Comparison of ENCODE assay signal across 13 cellular contexts in the genomic region with DNA sequence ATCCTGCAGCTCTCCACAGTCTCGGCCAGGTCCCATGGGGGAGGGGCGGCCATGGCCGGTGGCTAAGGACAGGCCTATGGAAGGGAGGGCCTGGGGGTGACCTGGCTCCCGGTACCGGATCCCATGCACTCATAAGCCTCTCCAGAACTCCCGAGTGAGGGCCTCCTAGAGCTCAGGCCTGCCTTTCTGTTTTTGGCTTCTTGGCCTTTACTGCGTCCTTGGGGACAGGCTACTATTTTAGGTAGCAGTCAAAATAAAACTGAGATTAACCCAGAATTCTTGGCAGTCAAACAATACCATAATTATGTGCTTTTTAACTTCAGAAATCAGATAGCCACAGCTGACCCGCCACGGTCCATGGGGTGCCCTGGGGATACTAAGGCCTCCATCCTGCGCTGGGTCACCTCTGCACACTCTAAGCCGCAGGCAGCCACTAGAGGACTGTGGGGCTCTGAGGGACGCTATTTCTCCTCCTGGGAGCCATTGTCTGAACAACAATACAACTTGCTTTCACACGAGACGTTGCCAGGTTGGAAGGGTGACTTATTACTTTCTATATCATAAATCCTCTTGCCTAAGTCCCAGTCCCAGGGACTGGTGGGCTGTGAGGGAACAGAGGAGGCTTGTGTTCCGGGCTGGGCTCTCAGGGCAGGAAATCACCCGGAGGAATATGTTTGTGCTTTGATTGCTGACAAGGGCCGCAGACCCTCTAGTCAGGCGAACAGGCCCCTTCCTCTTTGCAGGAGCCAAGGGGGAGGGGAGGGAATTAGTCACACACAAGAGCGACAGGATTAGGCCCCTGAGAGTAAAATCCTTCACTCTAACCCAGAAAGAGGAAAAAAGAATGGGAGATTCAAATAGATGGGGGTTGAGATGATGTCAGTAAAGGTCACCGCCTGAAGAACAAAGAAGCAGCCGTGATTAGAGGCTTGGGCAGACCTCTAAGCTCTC. TPM values are rescaled to one million over a fixed set of nuclear protein-coding genes. Genes with fewer than 3 reads are reported as not detected.
A peak's percentile ranks its signal among the peaks of the same experiment; 100 is the strongest.
DNase-seq lines count a peak whose midpoint lies in the region; ATAC-seq and TF ChIP-seq lines count a peak whose summit lies in the region.
"Had no signal": no experiment of that assay in that cellular context is flagged by ENCODE, and none has a peak within 500 bp of the region (broad histone marks: within the 10 kb centered on the region; RNA-seq: fewer than 3 reads in every experiment).

No MANE protein-coding gene starts in this region.

- H3K27me3 Mint-ChIP-seq in progenitor cell of endocrine pancreas: peaks cover 3% of the 10 kb centered on the region
- H3K27me3 Mint-ChIP-seq: B cell had no signal

- peak; percentile 20 for DNase-seq in SW480 (ENCODE audit: low spot score)
- peak; percentile 69 to 88 (median 79) for DNase-seq in heart left ventricle
- no peak for DNase-seq in progenitor cell of endocrine pancreas (ENCODE audit: low spot score, unreplicated experiment)
- DNase-seq in NCI-H1105 treated with DMSO at 0.1 percent for 48 hours (lab: John Stamatoyannopoulos, UW): no peak
- no peak for DNase-seq in NCI-H526 (lab: John Stamatoyannopoulos, UW)
- DNase-seq: activated CD8-positive, alpha-beta memory T cell treated with anti-CD3 and anti-CD28 coated beads, Interleukin-2, amount 50 U/mL, for 48 hours; colonic mucosa; NCI-H1930 had no signal

- H3K4me3 ChIP-seq in heart left ventricle: no peak overlapping the region
- H3K4me3 ChIP-seq: colonic mucosa, skin epidermis had no signal

- H3K4me1 ChIP-seq in heart left ventricle: peaks cover 5 to 46% (median 37%) of the 10 kb centered on the region in 12 donors
- H3K4me1 ChIP-seq: colonic mucosa had no signal

- ATAC-seq in heart left ventricle: peak; percentile 85 to 90 (median 88)
- no peak for ATAC-seq in GM21360 (IDR thresholded peaks at IDR 0.05; ENCODE audit: unreplicated experiment)
- no peak for ATAC-seq in GM21723 (IDR thresholded peaks at IDR 0.05; ENCODE audit: unreplicated experiment)

- peak overlapping the region; percentile 97 for H3K27ac Mint-ChIP-seq in progenitor cell of endocrine pancreas
- H3K27ac Mint-ChIP-seq: B cell had no signal

- peaks cover 0 to 2% (median 0%) of the 10 kb centered on the region in 12 donors for H3K9me3 ChIP-seq in heart left ventricle
- H3K9me3 ChIP-seq: colonic mucosa had no signal

- TF ChIP-seq POLR2A in heart left ventricle (IDR thresholded peaks at IDR 0.05): no peak

- TF ChIP-seq CTCF in GM12874 (IDR thresholded peaks at IDR 0.05; ENCODE audit: insufficient read depth, low read depth, low read length) (0 out of 2 replicates have a peak, but pooled peaks have one; percentile 5), heart left ventricle (IDR thresholded peaks at IDR 0.05) (peak in 10 of 12 donors; percentile 8 to 49 (median 31)), progenitor cell of endocrine pancreas (IDR thresholded peaks at IDR 0.05; ENCODE audit: unreplicated experiment) (peak; percentile 20)

- peak overlapping the region; percentile 54 to 95 (median 82) for H3K27ac ChIP-seq in heart left ventricle
- H3K27ac ChIP-seq: colonic mucosa had no signal

- no peaks in the 10 kb centered on the region for H3K27me3 ChIP-seq in heart left ventricle
- H3K27me3 ChIP-seq: colonic mucosa had no signal

- H3K36me3 Mint-ChIP-seq in progenitor cell of endocrine pancreas (ENCODE audit: insufficient read depth): no peaks in the 10 kb centered on the region

- intact Hi-C loops in heart left ventricle (cut with DNase I): loop anchor here in 7 of 10 donors (2.0 to 10.0 kb wide), 9 partner anchors 35 to 288 kb away; a partner anchor contains a TSS

- no peak overlapping the region for H3K4me3 Mint-ChIP-seq in progenitor cell of endocrine pancreas (ENCODE audit: low read depth)
- H3K4me3 Mint-ChIP-seq: B cell had no signal

- 14 to 34% (median 21%) methylated on average over 13 to 21 of the region's 21 CpGs for WGBS in heart left ventricle, 4 donors

- no peaks in the 10 kb centered on the region for H3K36me3 ChIP-seq in heart left ventricle
- H3K36me3 ChIP-seq: colonic mucosa had no signal

- H3K4me1 Mint-ChIP-seq in progenitor cell of endocrine pancreas (ENCODE audit: low read depth): peaks cover 14% of the 10 kb centered on the region
- H3K4me1 Mint-ChIP-seq: B cell had no signal

- H3K9me3 Mint-ChIP-seq in progenitor cell of endocrine pancreas (ENCODE audit: low read depth): no peaks in the 10 kb centered on the region

RNA-seq across cellular contexts. Expression of a gene that starts 40.7 kb away (rescaled TPM):
- total RNA-seq in heart left ventricle (10 to 100 TPM in 8 of 9 donors, 1 to 10 TPM in 1; 7.5 to 25.0 (median 17.3) TPM), progenitor cell of endocrine pancreas (7.1 and 10.5 TPM in 2 replicates)
- 1 to 10 TPM; 6.4 to 7.4 TPM for polyA plus RNA-seq in heart left ventricle

Comparison
In these comparisons a context has a peak if more than half of its experiments do, and no peak if none do; other contexts are left out.
1. DNase-seq: peak in SW480 (single experiment) and heart left ventricle (5 of 5); none in progenitor cell of endocrine pancreas (single experiment), NCI-H1105 treated with DMSO at 0.1 percent for 48 hours (single experiment) and NCI-H526 (0 of 2).
2. ATAC-seq: peak in heart left ventricle (4 of 4); none in GM21360 (single experiment) and GM21723 (single experiment).
3. Peak in every context shown above with its lines, with median percentiles within 50 percentile points of each other: CTCF ChIP-seq.